ENCODE assay signal across 22 cellular contexts in genomic region chr12:60689137-60689536, GRCh38.
A peak's percentile ranks its signal among the peaks of the same experiment; 100 is the strongest.
DNase-seq lines count a peak whose midpoint lies in the region; ATAC-seq, FAIRE-seq and TF ChIP-seq lines count a peak whose summit lies in the region.
"Had no signal": no experiment of that assay in that cellular context is flagged by ENCODE, and none has a peak within 500 bp of the region (broad histone marks: within the 10 kb centered on the region; RNA-seq: fewer than 3 reads in every experiment).

No MANE protein-coding gene starts in this region.

- BruUV-seq in HepG2 (replicated peaks; lab: Mats Ljungman, UMichigan) = no TSS peak

- H3K27me3 ChIP-seq in liver (ENCODE audit: control insufficient read depth in 4 of 4, insufficient read depth in 4 of 4, low read length in 3 of 4) (no peaks in the 10 kb centered on the region), HepG2 (ENCODE audit: control insufficient read depth in 1 of 2, insufficient read depth in 2 of 2, low read length in 2 of 2) (no peaks in the 10 kb centered on the region), MM.1S (replicated peaks; ENCODE audit: insufficient read depth, low read length) (no peaks in the 10 kb centered on the region)
- H3K27me3 ChIP-seq: upper lobe of left lung had no signal

- POLR2A ChIA-PET in HepG2 (lab: Yijun Ruan, JAX) = no interaction called here

- H2AFZ ChIP-seq in HepG2 (ENCODE audit: low read length) (no peak overlapping the region), MM.1S (ENCODE audit: low read length) (no peak overlapping the region)
- H2AFZ ChIP-seq: parathyroid adenoma had no signal

- H3K9ac ChIP-seq in liver (ENCODE audit: low read depth in 1 of 2, low read length in 2 of 2) (no peak overlapping the region), HepG2 (ENCODE audit: insufficient read depth, low read depth, low read length) (no peak overlapping the region), MM.1S (ENCODE audit: low read length) (no peak overlapping the region)
- H3K9ac ChIP-seq: parathyroid adenoma had no signal

- no peak for TF ChIP-seq POLR2A in HepG2 (IDR thresholded peaks at IDR 0.05; ENCODE audit: insufficient read depth in 1 of 2, low read depth in 2 of 2, low read length in 2 of 2)

- H3K9me3 ChIP-seq in liver (ENCODE audit: control insufficient read depth in 4 of 4, low read length in 3 of 4) (no peaks in the 10 kb centered on the region), HepG2 (ENCODE audit: low read length) (peaks cover 39% of the 10 kb centered on the region), MM.1S (replicated peaks; ENCODE audit: insufficient read depth, low read length) (no peaks in the 10 kb centered on the region)
- H3K9me3 ChIP-seq: upper lobe of left lung had no signal

- TF ChIP-seq RAD21 in liver (IDR thresholded peaks at IDR 0.05) = peak; percentile 23 to 67
- no peak for TF ChIP-seq RAD21 in HepG2 (CRISPR knock-in tag; IDR thresholded peaks at IDR 0.05)

- H3K4me2 ChIP-seq in HepG2 (ENCODE audit: low read depth, low read length) (no peak overlapping the region), MM.1S (ENCODE audit: low read depth, low read length) (no peak overlapping the region)

- H3K4me1 ChIP-seq in liver (ENCODE audit: control insufficient read depth in 4 of 4, insufficient read depth in 4 of 4, low read length in 3 of 4) (no peaks in the 10 kb centered on the region), HepG2 (ENCODE audit: insufficient read depth, low read length) (no peaks in the 10 kb centered on the region), MM.1S (ENCODE audit: low read length) (no peaks in the 10 kb centered on the region)
- H3K4me1 ChIP-seq: parathyroid adenoma, upper lobe of left lung had no signal

- TF ChIP-seq EP300 in HepG2 (IDR thresholded peaks at IDR 0.05; ENCODE audit: low read depth in 2 of 2, low read length in 2 of 2) (no peak), HepG2 (CRISPR knock-in tag; IDR thresholded peaks at IDR 0.05; ENCODE audit: borderline replicate concordance) (no peak)

- CTCF ChIA-PET in HepG2 (lab: Yijun Ruan, JAX; ENCODE audit: low intra/inter-chr PET ratio, low total read pairs) = no interaction called here

- intact Hi-C loops in HepG2 (cut with micrococcal nuclease; ENCODE audit: unreplicated experiment) = loop anchor here (5.0 kb wide), 2 partner anchors 848 to 1318 kb away; no protein-coding TSS in a partner anchor

- TF ChIP-seq CTCF in liver (IDR thresholded peaks at IDR 0.05; ENCODE audit: low read depth, low read length, missing input control) (peak; percentile 18), HepG2 (CRISPR knock-in tag; IDR thresholded peaks at IDR 0.05) (no peak), MM.1S (IDR thresholded peaks at IDR 0.05; ENCODE audit: low read length) (peak; percentile 12; the same call in 1 of the 2 replicates)

- H3K36me3 ChIP-seq in liver (ENCODE audit: control insufficient read depth in 4 of 4, insufficient read depth in 3 of 4, low read depth in 1 of 4, low read length in 3 of 4) = no peaks in the 10 kb centered on the region
- H3K36me3 ChIP-seq in HepG2 (replicated peaks in 1 of 2; ENCODE audit: control insufficient read depth in 1 of 2, insufficient read depth in 2 of 2, low read length in 2 of 2) = no peaks in the 10 kb centered on the region
- H3K36me3 ChIP-seq in MM.1S (replicated peaks; ENCODE audit: insufficient read depth, low read length) = no peaks in the 10 kb centered on the region
- H3K36me3 ChIP-seq: upper lobe of left lung had no signal

- no peaks in the 10 kb centered on the region for H3F3A ChIP-seq in MM.1S (ENCODE audit: insufficient read depth, low read length)

- DNase-seq in HepG2 (ENCODE audit: low spot score) (no peak), MM.1S (no peak), UCSD-AML1 (lab: John Stamatoyannopoulos, UW; ENCODE audit: unreplicated experiment) (peak; percentile 11), NCI-H2171 treated with DMSO at 0.1 percent for 48 hours (lab: John Stamatoyannopoulos, UW) (no peak), T-helper 9 cell (no peak), NCI-H345 (lab: John Stamatoyannopoulos, UW) (no peak)
- DNase-seq: activated naive CD4-positive, alpha-beta T cell treated with Interleukin-2 at 50 U/mL for 16 hours; CD4-positive, alpha-beta memory T cell; cerebellar nuclear complex; effector CD4-positive, alpha-beta T cell; naive thymus-derived CD8-positive, alpha-beta T cell; NCI-H2029; NCI-H510A; stimulated activated CD4-positive, alpha-beta T cell treated with anti-CD3 and anti-CD28 coated beads, Interleukin-2, amount 100 ng/mL, for 24 hours; stimulated activated naive CD8-positive, alpha-beta T cell treated with anti-CD3 and anti-CD28 coated beads, Interleukin-15, amount 100 ng/mL, for 72 hours; upper lobe of left lung had no signal

- H3K27ac ChIP-seq in liver (ENCODE audit: low read depth in 1 of 2, low read length in 2 of 2) (no peak overlapping the region), HepG2 (ENCODE audit: extremely low read length, insufficient read depth, low read length) (no peak overlapping the region), MM.1S (ENCODE audit: low read length) (no peak overlapping the region)
- H3K27ac ChIP-seq: parathyroid adenoma, SK-N-MC, upper lobe of left lung had no signal

- no peak for FAIRE-seq in HepG2 (lab: Jason Lieb, UNC)
- FAIRE-seq: islet of Langerhans, TTC549 had no signal

- H4K20me1 ChIP-seq in HepG2 (ENCODE audit: insufficient read depth, low read length) = no peaks in the 10 kb centered on the region
- no peaks in the 10 kb centered on the region for H4K20me1 ChIP-seq in MM.1S (ENCODE audit: insufficient read depth, low read length)

- no peak for ATAC-seq in HepG2
- no peak for ATAC-seq in HG02973 (IDR thresholded peaks at IDR 0.05; ENCODE audit: unreplicated experiment)
- ATAC-seq: naive thymus-derived CD8-positive, alpha-beta T cell; stimulated activated naive CD8-positive, alpha-beta T cell treated with anti-CD3 and anti-CD28 coated beads, Interleukin-15, amount 100 ng/mL, for 72 hours had no signal

- no peak overlapping the region for H3K4me3 ChIP-seq in liver (ENCODE audit: low read depth in 1 of 3, low read length in 3 of 3)
- no peak overlapping the region for H3K4me3 ChIP-seq in HepG2 (replicated peaks in 1 of 3; ENCODE audit: insufficient read depth in 1 of 3, low read depth in 2 of 3, low read length in 3 of 3)
- H3K4me3 ChIP-seq in MM.1S (ENCODE audit: low read length) = no peak overlapping the region
- H3K4me3 ChIP-seq: SK-N-MC, upper lobe of left lung had no signal

- H3K9me2 ChIP-seq in MM.1S (replicated peaks; ENCODE audit: insufficient read depth, low read length) = no peaks in the 10 kb centered on the region

- in situ Hi-C loops in HepG2 (cut with HindIII; ENCODE audit: extremely low pct_ligation_motif_present, low pct_unique_long_range_greater_than_20kb) = loop anchor here (10.0 kb wide), 1 partner anchor 1506 kb away; a partner anchor contains a TSS

- H3K79me2 ChIP-seq in HepG2 (ENCODE audit: insufficient read depth, low read length) (no peaks in the 10 kb centered on the region), MM.1S (ENCODE audit: low read length) (no peaks in the 10 kb centered on the region)
- H3K79me2 ChIP-seq: parathyroid adenoma had no signal

TF ChIP-seq in liver, 16 proteins besides CTCF, POLR2A, EP300 and RAD21 (continues in another document):
- TF ChIP-seq HNF4A (conservative IDR thresholded peaks at IDR 0.05) (no peak), MAX (IDR thresholded peaks at IDR 0.05) (no peak), ATF3 (IDR thresholded peaks at IDR 0.05) (no peak)

TF ChIP-seq in HepG2, 621 proteins besides CTCF, POLR2A, EP300 and RAD21 (continues in another document):
- TF ChIP-seq JARID2 (CRISPR knock-in tag; IDR thresholded peaks at IDR 0.05; ENCODE audit: insufficient replicate concordance) (no peak), PBX3 (CRISPR knock-in tag; IDR thresholded peaks at IDR 0.05; ENCODE audit: borderline replicate concordance) (no peak), MBNL3 (CRISPR knock-in tag; conservative IDR thresholded peaks at IDR 0.05) (no peak), ZNF549 (CRISPR knock-in tag; IDR thresholded peaks at IDR 0.05) (no peak), TCF7 (IDR thresholded peaks at IDR 0.05; ENCODE audit: low read depth) (no peak), ZNF598 (CRISPR knock-in tag; IDR thresholded peaks at IDR 0.05; ENCODE audit: borderline replicate concordance) (no peak), ZBTB49 (CRISPR knock-in tag; IDR thresholded peaks at IDR 0.05; ENCODE audit: borderline replicate concordance) (no peak), SETDB1 (CRISPR knock-in tag; IDR thresholded peaks at IDR 0.05; ENCODE audit: borderline replicate concordance) (no peak), HOXA7 (CRISPR knock-in tag; IDR thresholded peaks at IDR 0.05) (no peak), MIER3 (CRISPR knock-in tag; IDR thresholded peaks at IDR 0.05; ENCODE audit: borderline replicate concordance) (no peak), RELA (CRISPR knock-in tag; IDR thresholded peaks at IDR 0.05) (no peak), PHF21A (CRISPR knock-in tag; IDR thresholded peaks at IDR 0.05) (no peak)
